In genomic region chr17:6097005-6097279, GRCh38 we compare ENCODE assay signal across 16 cellular contexts. TPM values are rescaled to one million over a fixed set of nuclear protein-coding genes. Genes with fewer than 3 reads are reported as not detected.
DNase-seq lines count a peak whose midpoint lies in the region; FAIRE-seq and TF ChIP-seq lines count a peak whose summit lies in the region.
"Had no signal": no experiment of that assay in that cellular context is flagged by ENCODE, and none has a peak within 500 bp of the region (broad histone marks: within the 10 kb centered on the region; RNA-seq: fewer than 3 reads in every experiment).

No MANE protein-coding gene starts in this region.

- POLR2A ChIA-PET in H1 (lab: Charles Lee; ENCODE audit: partially characterized antibody) = no interaction called here

- H2BK20ac ChIP-seq in H1 (ENCODE audit: low read length) = no peak overlapping the region

- in situ Hi-C loops in G401 (cut with HindIII; ENCODE audit: low sequenced_read_pairs) = no loop called here

- no peak overlapping the region for H3K9ac ChIP-seq in H1 (replicated peaks in 1 of 4; ENCODE audit: extremely low read depth in 1 of 4, low read depth in 3 of 4, low read length in 3 of 4)
- H3K9ac ChIP-seq: BLaER1 treated with 17β-estradiol and CSF1 and Interleukin-3, amounts not matched to agents 10 nM and 100 nM had no signal

- H4K20me1 ChIP-seq in H1 (replicated peaks in 1 of 2; ENCODE audit: control insufficient read depth in 1 of 2, insufficient read depth in 2 of 2, low read length in 2 of 2) = no peaks in the 10 kb centered on the region
- H4K20me1 ChIP-seq: BLaER1 treated with 17β-estradiol and CSF1 and Interleukin-3, amounts not matched to agents 10 nM and 100 nM had no signal

- no peak overlapping the region for H3K4me3 ChIP-seq in H1 (ENCODE audit: extremely low read depth in 1 of 4, insufficient read depth in 2 of 4, low read depth in 3 of 4, low read length in 4 of 4)
- H3K4me3 ChIP-seq: BLaER1 treated with 17β-estradiol and CSF1 and Interleukin-3, amounts not matched to agents 10 nM and 100 nM; HAP-1 had no signal

- H4K8ac ChIP-seq in H1 (ENCODE audit: extremely low read depth, insufficient read depth, low read length) = no peak overlapping the region

- H2BK120ac ChIP-seq in H1 (replicated peaks; ENCODE audit: low read depth, low read length) = no peak overlapping the region

- no peak overlapping the region for H3K14ac ChIP-seq in H1 (ENCODE audit: insufficient read length)

- peaks cover 1% of the 10 kb centered on the region for H3K27me3 Mint-ChIP-seq in brain
- peaks cover 0 to 3% (median 3%) of the 10 kb centered on the region in 3 donors for H3K27me3 Mint-ChIP-seq in immature natural killer cell (ENCODE audit: low read depth in 3 of 3)

- TF ChIP-seq POLR2A in H1 (IDR thresholded peaks at IDR 0.05; ENCODE audit: control extremely low read depth in 1 of 2, low read depth in 2 of 2, low read length in 2 of 2) = no peak

- TF ChIP-seq CTCF in brain (conservative IDR thresholded peaks at IDR 0.05) = no peak
- no peak for TF ChIP-seq CTCF in H1 (IDR thresholded peaks at IDR 0.05; ENCODE audit: control extremely low read depth in 1 of 3, insufficient read depth in 1 of 3, low read depth in 1 of 3, low read length in 3 of 3)

- no peaks in the 10 kb centered on the region for H3K79me1 ChIP-seq in H1 (ENCODE audit: low read depth, low read length)

- no peak for FAIRE-seq in H1 (lab: Jason Lieb, UNC)
- FAIRE-seq: G401.6, GM12891 had no signal

- peaks cover 2 to 19% (median 15%) of the 10 kb centered on the region in 4 experiments for H3K4me1 ChIP-seq in H1 (replicated peaks in 1 of 4; ENCODE audit: control insufficient read depth in 3 of 4, insufficient read depth in 4 of 4, low read length in 3 of 4)
- H3K4me1 ChIP-seq: HAP-1 had no signal

- H2AK5ac ChIP-seq in H1 (ENCODE audit: low read depth, low read length) = no peak overlapping the region

- intact Hi-C loops in posterior vena cava (cut with DNase I) = loop anchor here in 1 of 2 donors (10.0 kb wide), 1 partner anchor 872 kb away; no protein-coding TSS in a partner anchor

- H3K36me3 ChIP-seq in H1 (ENCODE audit: control insufficient read depth in 2 of 4, insufficient read depth in 4 of 4, low read length in 3 of 4) = peaks cover 0 to 12% (median 4%) of the 10 kb centered on the region in 4 experiments; a peak in 6 of 8 replicates
- H3K36me3 ChIP-seq: BLaER1 treated with 17β-estradiol and CSF1 and Interleukin-3, amounts not matched to agents 10 nM and 100 nM had no signal

- no peaks in the 10 kb centered on the region for H3K27me3 ChIP-seq in H1 (replicated peaks in 1 of 4; ENCODE audit: control insufficient read depth in 3 of 4, extremely low read depth in 1 of 4, insufficient read depth in 3 of 4, low read length in 3 of 4)
- H3K27me3 ChIP-seq: BLaER1 treated with 17β-estradiol and CSF1 and Interleukin-3, amounts not matched to agents 10 nM and 100 nM had no signal

- no peak overlapping the region for H4K5ac ChIP-seq in H1 (ENCODE audit: insufficient read length, low read depth, low read length)

- H3K27ac ChIP-seq in H1 (ENCODE audit: low read depth, low read length) = no peak overlapping the region
- H3K27ac ChIP-seq: BLaER1 treated with 17β-estradiol and CSF1 and Interleukin-3, amounts not matched to agents 10 nM and 100 nM; HL-60 had no signal

- DNase-seq in G401 (ENCODE audit: low spot score) (peak; percentile 63), H1 (ENCODE audit: low read depth in 1 of 2, low spot score in 2 of 2) (no peak), posterior vena cava (ENCODE audit: low spot score) (peak; percentile 61), immature natural killer cell (no peak)
- no peak for DNase-seq in activated CD4-positive, CD25-positive, alpha-beta regulatory T cell (lab: John Stamatoyannopoulos, UW)
- DNase-seq in activated T-cell treated with anti-CD3 and anti-CD28 coated beads, Interleukin-2, amount 50 U/mL, for 1 hour = no peak
- DNase-seq: ACHN; CD4-positive, CD25-positive, alpha-beta regulatory T cell; DMS53; GOT3 had no signal

- H3K9me3 Mint-ChIP-seq in brain = no peaks in the 10 kb centered on the region
- H3K9me3 Mint-ChIP-seq in immature natural killer cell = peaks cover 0 to 3% (median 0%) of the 10 kb centered on the region in 6 donors

- H3K56ac ChIP-seq in H1 (replicated peaks; ENCODE audit: insufficient read length, low read depth, low read length) = no peak overlapping the region

- H3K27ac Mint-ChIP-seq in brain = peak overlapping the region in 4 of 5 experiments; percentile 11 to 63 (median 37)
- H3K27ac Mint-ChIP-seq in immature natural killer cell = no peak overlapping the region
- H3K27ac Mint-ChIP-seq: CD4-positive, CD25-positive, alpha-beta regulatory T cell had no signal

- H3K9me3 ChIP-seq in H1 (ENCODE audit: insufficient read depth in 2 of 2, low read depth in 1 of 2, low read length in 1 of 2) = no peaks in the 10 kb centered on the region
- H3K9me3 ChIP-seq: BLaER1 treated with 17β-estradiol and CSF1 and Interleukin-3, amounts not matched to agents 10 nM and 100 nM; HAP-1 had no signal

- no peak overlapping the region for H2BK12ac ChIP-seq in H1 (ENCODE audit: low read depth, low read length)

- peaks cover 62% of the 10 kb centered on the region for H3K36me3 Mint-ChIP-seq in brain
- H3K36me3 Mint-ChIP-seq in immature natural killer cell = no peaks in the 10 kb centered on the region
- H3K36me3 Mint-ChIP-seq: CD4-positive, CD25-positive, alpha-beta regulatory T cell had no signal

- no peak overlapping the region for H2BK15ac ChIP-seq in H1 (ENCODE audit: low read length)

- no peak overlapping the region for H3K4me3 Mint-ChIP-seq in brain
- no peak overlapping the region for H3K4me3 Mint-ChIP-seq in immature natural killer cell
- H3K4me3 Mint-ChIP-seq: CD4-positive, CD25-positive, alpha-beta regulatory T cell had no signal

- no peak overlapping the region for H3K4me2 ChIP-seq in H1 (ENCODE audit: insufficient read depth in 1 of 2, low read depth in 2 of 2, low read length in 2 of 2)

- no peak overlapping the region for H2AFZ ChIP-seq in H1 (ENCODE audit: low read length)

- no peak for TF ChIP-seq EP300 in H1 (IDR thresholded peaks at IDR 0.05; ENCODE audit: borderline replicate concordance in 1 of 2, low read depth in 2 of 2, low read length in 2 of 2)

- TF ChIP-seq RAD21 in H1 (IDR thresholded peaks at IDR 0.05 in 1 of 2, conservative IDR thresholded peaks at IDR 0.05 in 1 of 2; ENCODE audit: low read depth in 2 of 2, low read length in 2 of 2) = no peak

- H3K18ac ChIP-seq in H1 (ENCODE audit: extremely low read depth, low read length) = no peak overlapping the region

- H3K4me1 Mint-ChIP-seq in brain (peaks cover 50% of the 10 kb centered on the region), immature natural killer cell (no peaks in the 10 kb centered on the region)
- H3K4me1 Mint-ChIP-seq: CD4-positive, CD25-positive, alpha-beta regulatory T cell had no signal

- no peak overlapping the region for H3K4ac ChIP-seq in H1 (replicated peaks; ENCODE audit: insufficient read length, low read depth, low read length)

- no peak overlapping the region for H3K23ac ChIP-seq in H1 (ENCODE audit: insufficient read length)

- H4K91ac ChIP-seq in H1 (replicated peaks; ENCODE audit: insufficient read length, low read length) = no peak overlapping the region

- CTCF ChIA-PET in H1 (lab: Charles Lee; ENCODE audit: partially characterized antibody) = no interaction called here

- 93% methylated on average over 9 of the region's 10 CpGs; no CpG with 5 or more reads in 1 of the 2 experiments for WGBS in H1 (ENCODE audit: extremely low coverage in 1 of 2, insufficient coverage in 1 of 2, insufficient read length in 1 of 2, insufficient replicate concordance in 2 of 2, low coverage in 1 of 2, low lambda C conversion rate in 2 of 2, missing lambda C conversion rate in 1 of 2), 2 experiments

- no peaks in the 10 kb centered on the region; the same call in 1 of the 2 replicates for H3K23me2 ChIP-seq in H1 (ENCODE audit: low read depth, low read length)

- no peaks in the 10 kb centered on the region for H3K79me2 ChIP-seq in H1 (ENCODE audit: control insufficient read depth in 1 of 2, insufficient read depth in 2 of 2, low read length in 2 of 2)

- H2BK5ac ChIP-seq in H1 (ENCODE audit: low read depth, low read length) = peak overlapping the region; percentile 66; the same call in 1 of the 2 replicates

TF ChIP-seq in H1, 55 proteins besides CTCF, POLR2A, EP300 and RAD21:
- TF ChIP-seq CBX5 (IDR thresholded peaks at IDR 0.05; ENCODE audit: low read depth, low read length) (no peak), SP4 (IDR thresholded peaks at IDR 0.05; ENCODE audit: low read length) (no peak), SRF (IDR thresholded peaks at IDR 0.05; ENCODE audit: low read depth, low read length) (no peak), JUND (IDR thresholded peaks at IDR 0.05; ENCODE audit: low read length) (no peak), RFX5 (IDR thresholded peaks at IDR 0.05; ENCODE audit: borderline replicate concordance, low read depth, low read length) (no peak), E2F6 (IDR thresholded peaks at IDR 0.05) (no peak), SIX5 (IDR thresholded peaks at IDR 0.05; ENCODE audit: low read depth, low read length) (no peak), TAF1 (IDR thresholded peaks at IDR 0.05; ENCODE audit: low read depth, low read length) (no peak), SP1 (IDR thresholded peaks at IDR 0.05; ENCODE audit: low read depth, low read length) (no peak)

RNA-seq across cellular contexts. Expression of gene WSCD1, which starts 26.8 kb away (rescaled TPM):
- 0.06 TPM in 1 of 2 replicates, not detected in the other for total RNA-seq in G401 (2014; rRNA removed; shearing (Covaris generic))
- polyA plus RNA-seq in brain (ENCODE audit: insufficient read depth, low read depth, low replicate concordance) (50.7 TPM), H1 (2011; rRNA removed) (21.9 and 26.6 TPM in 2 replicates), immature natural killer cell (under 1 TPM in 1 of 3 donors, not detected in 2; 0.11 TPM)
- total RNA-seq in H1 (2021; fragmentation: NEBNext Ultra II Directional; extraction: Animal tissue kit (Norgen Biotek cat#: 25700)) = 39.0 and 47.4 TPM in 2 replicates
- 20.6 TPM for polyA plus RNA-seq in H1 (2011; cell fraction: cytosol; rRNA removed)
- 31.5 TPM for polyA plus RNA-seq in H1 (2011; cell fraction: nucleus; rRNA removed)
- polyA plus RNA-seq in H1 (2012, experiment 1 of 2) = 18.6 to 27.6 TPM (median 23.2 TPM) in 4 replicates
- 18.5 TPM for polyA plus RNA-seq in H1 (2012, experiment 2 of 2)
- 17.1 TPM for polyA plus RNA-seq in H1 (2013, experiment 1 of 2)
- polyA plus RNA-seq in H1 (2013, experiment 2 of 2) = 18.2 TPM
- 31.8 and 32.3 TPM in 2 replicates for polyA minus RNA-seq in H1 (2011; rRNA and poly(A)+ RNA removed)
- 32.1 TPM for polyA minus RNA-seq in H1 (2011; cell fraction: cytosol; rRNA and poly(A)+ RNA removed)
- 18.6 TPM for polyA minus RNA-seq in H1 (2011; cell fraction: nucleus; rRNA and poly(A)+ RNA removed)
- total RNA-seq in posterior vena cava = 1 to 10 TPM; 4.2 to 6.0 TPM
- total RNA-seq: CD4-positive, CD25-positive, alpha-beta regulatory T cell had no signal
- polyA plus RNA-seq: CD4-positive, CD25-positive, alpha-beta regulatory T cell had no signal

Comparison
In these comparisons a context has a peak if more than half of its experiments do, and no peak if none do; other contexts are left out.
1. DNase-seq: peak in G401 (single experiment) and posterior vena cava (single experiment); none in H1 (0 of 2), activated CD4-positive, CD25-positive, alpha-beta regulatory T cell (0 of 4), immature natural killer cell (0 of 3) and activated T-cell treated with anti-CD3 and anti-CD28 coated beads, Interleukin-2, amount 50 U/mL, for 1 hour (single experiment).
2. H3K27ac Mint-ChIP-seq: peak in brain (4 of 5); none in immature natural killer cell (0 of 6).